In the genomic region with DNA sequence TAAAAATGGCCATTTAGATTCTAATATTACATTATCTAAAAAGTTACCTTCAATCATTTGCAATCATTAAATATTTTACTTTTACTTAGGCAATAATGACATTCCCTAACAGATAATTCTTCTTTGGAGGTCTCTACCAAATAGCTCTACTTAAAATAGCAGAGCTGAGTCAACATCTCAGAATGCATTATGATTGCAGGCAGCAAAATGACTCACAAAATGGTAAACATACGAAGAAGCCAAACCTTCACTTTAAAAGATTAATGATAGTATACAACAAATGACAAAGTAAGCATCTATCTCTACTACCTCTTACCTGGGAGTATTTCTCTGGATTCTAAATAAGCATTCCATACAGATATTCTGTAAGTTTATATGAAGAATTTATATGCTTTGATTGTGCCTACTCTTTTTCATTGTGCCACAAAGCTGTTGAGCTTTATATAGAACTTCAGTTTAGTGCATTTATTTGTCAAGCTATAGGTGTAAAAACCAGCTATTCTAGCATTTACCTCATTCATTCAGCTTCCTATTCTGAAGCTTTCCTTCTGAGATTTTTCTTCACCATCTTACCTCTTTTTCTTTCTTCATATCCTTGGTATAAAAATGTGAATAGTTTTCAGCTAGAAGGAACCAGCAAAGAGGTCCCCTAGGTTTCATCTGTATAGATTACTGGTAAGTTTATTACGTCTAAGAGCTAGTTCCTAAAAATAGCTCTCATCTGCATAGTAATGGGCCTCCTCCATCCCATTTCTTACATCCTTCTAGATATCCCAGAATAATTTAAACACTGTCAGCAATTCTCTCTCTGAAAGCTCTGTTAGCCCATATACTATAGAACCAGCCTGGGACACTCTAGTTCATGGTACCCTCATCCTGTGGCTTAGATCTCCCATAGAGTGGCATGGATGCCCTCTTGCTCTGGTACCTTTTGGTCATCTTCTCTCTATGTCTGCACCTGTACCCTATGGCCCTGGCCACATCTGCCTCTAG, we compare ENCODE assay signal across 18 cellular contexts. TPM values are rescaled to one million over a fixed set of nuclear protein-coding genes. Genes with fewer than 3 reads are reported as not detected.
A peak's percentile ranks its signal among the peaks of the same experiment; 100 is the strongest.
DNase-seq lines count a peak whose midpoint lies in the region; ATAC-seq and TF ChIP-seq lines count a peak whose summit lies in the region.
"Had no signal": no experiment of that assay in that cellular context is flagged by ENCODE, and none has a peak within 500 bp of the region (broad histone marks: within the 10 kb centered on the region; RNA-seq: fewer than 3 reads in every experiment).

No MANE protein-coding gene starts in this region.

- TF ChIP-seq EP300 in transverse colon (IDR thresholded peaks at IDR 0.05; ENCODE audit: low read depth): no peak

- H3K4me1 ChIP-seq in GM23338 (ENCODE audit: insufficient read depth) (peaks cover 8% of the 10 kb centered on the region), transverse colon (no peaks in the 10 kb centered on the region)
- H3K4me1 ChIP-seq: heart right ventricle, prostate gland had no signal

- TF ChIP-seq CTCF in GM23338 (conservative IDR thresholded peaks at IDR 0.05; ENCODE audit: low read depth in 2 of 2) (no peak), RWPE1 (conservative IDR thresholded peaks at IDR 0.05; ENCODE audit: low read depth) (no peak), retinal pigment epithelial cell (conservative IDR thresholded peaks at IDR 0.05; ENCODE audit: low read depth, low read length) (no peak), transverse colon (IDR thresholded peaks at IDR 0.05) (no peak)

- POLR2A ChIA-PET in RWPE1 (lab: Yijun Ruan, JAX; ENCODE audit: low non-redundant PET): no interaction called here

- DNase-seq in GM23338 (ENCODE audit: low spot score): no peak
- DNase-seq in RWPE1 (ENCODE audit: low spot score): peak; percentile 62
- DNase-seq in fibroblast of gingiva (ENCODE audit: low read depth): peak; percentile 63
- DNase-seq in retinal pigment epithelial cell (ENCODE audit: low read depth): peak; percentile 35
- DNase-seq in NCI-H510A (lab: John Stamatoyannopoulos, UW): no peak
- no peak for DNase-seq in transverse colon
- DNase-seq: activated CD4-positive, alpha-beta memory T cell treated with anti-CD3 and anti-CD28 coated beads for 36 hours; activated gamma-delta T cell treated with Interleukin-2 at 50 U/mL for 16 hours; cortex of kidney; DMS153; heart right ventricle; midbrain; NCI-H1092 treated with DMSO at 0.1 percent for 48 hours; NCI-H526 treated with DMSO at 0.1 percent for 48 hours; T-cell had no signal

- 52 to 68% methylated on average over 2 of the region's 2 CpGs for WGBS in transverse colon (ENCODE audit: low coverage in 1 of 2), 2 donors

- H3K27me3 Mint-ChIP-seq in GM23338 (ENCODE audit: insufficient read depth, low read depth, poor library complexity): peaks cover 10% of the 10 kb centered on the region

- H3K79me2 ChIP-seq in GM23338 (replicated peaks; ENCODE audit: insufficient read depth): no peaks in the 10 kb centered on the region

- no peak overlapping the region for H3K4me3 Mint-ChIP-seq in GM23338
- H3K4me3 Mint-ChIP-seq: activated CD4-positive, alpha-beta memory T cell treated with anti-CD3 and anti-CD28 coated beads for 36 hours; T-cell had no signal

- intact Hi-C loops in transverse colon (cut with DNase I; ENCODE audit: low total_unique reads): no loop called here

- no peaks in the 10 kb centered on the region for H3K36me3 Mint-ChIP-seq in GM23338 (ENCODE audit: low read depth)
- H3K36me3 Mint-ChIP-seq: activated CD4-positive, alpha-beta memory T cell treated with anti-CD3 and anti-CD28 coated beads for 36 hours; T-cell had no signal

- H3K4me1 Mint-ChIP-seq in GM23338: peaks cover 17% of the 10 kb centered on the region
- H3K4me1 Mint-ChIP-seq: T-cell had no signal

- H3K9me2 ChIP-seq in GM23338 (ENCODE audit: insufficient read depth): no peaks in the 10 kb centered on the region

- ATAC-seq in GM23338: no peak
- no peak for ATAC-seq in HG03571 (IDR thresholded peaks at IDR 0.05; ENCODE audit: unreplicated experiment)
- no peak for ATAC-seq in HG03432 (IDR thresholded peaks at IDR 0.05; ENCODE audit: unreplicated experiment)
- ATAC-seq: heart right ventricle, T-cell had no signal

- H3K27ac Mint-ChIP-seq in GM23338: no peak overlapping the region
- H3K27ac Mint-ChIP-seq: activated CD4-positive, alpha-beta memory T cell treated with anti-CD3 and anti-CD28 coated beads for 36 hours; T-cell had no signal

- in situ Hi-C loops in transverse colon (cut with MboI; ENCODE audit: low pct_ligation_motif_present in 1 of 4, low pct_unique_long_range_greater_than_20kb in 1 of 4, low sequenced_read_pairs in 3 of 4): loop anchor here in 1 of 4 donors (25.0 kb wide), 1 partner anchor 240 kb away; a partner anchor contains a TSS

- H3K36me3 ChIP-seq in GM23338 (ENCODE audit: insufficient read depth): no peaks in the 10 kb centered on the region
- no peaks in the 10 kb centered on the region for H3K36me3 ChIP-seq in transverse colon
- H3K36me3 ChIP-seq: heart right ventricle, prostate gland had no signal

- TF ChIP-seq POLR2A in transverse colon (IDR thresholded peaks at IDR 0.05): no peak

- H3K27ac ChIP-seq in GM23338 (ENCODE audit: low read depth) (no peak overlapping the region), RWPE1 (no peak overlapping the region), transverse colon (no peak overlapping the region)
- H3K27ac ChIP-seq: heart right ventricle, prostate gland had no signal

- H2AFZ ChIP-seq in GM23338: no peak overlapping the region

- CTCF ChIA-PET in RWPE1 (lab: Yijun Ruan, JAX): interaction anchor here (0.6 kb wide), 1 partner anchor 16 kb away, joined by 4 read pairs; no protein-coding TSS in a partner anchor

- H4K20me1 ChIP-seq in GM23338 (replicated peaks; ENCODE audit: insufficient read depth): no peaks in the 10 kb centered on the region; the same call in 1 of the 2 replicates

- peaks cover 57% of the 10 kb centered on the region for H3K27me3 ChIP-seq in GM23338 (ENCODE audit: insufficient read depth)
- no peaks in the 10 kb centered on the region for H3K27me3 ChIP-seq in transverse colon

- H3K9me3 Mint-ChIP-seq in GM23338: no peaks in the 10 kb centered on the region; the same call in 2 of the 3 replicates
- H3K9me3 Mint-ChIP-seq: activated CD4-positive, alpha-beta memory T cell treated with anti-CD3 and anti-CD28 coated beads for 36 hours; T-cell had no signal

- H3K4me3 ChIP-seq in GM23338: no peak overlapping the region
- no peak overlapping the region for H3K4me3 ChIP-seq in retinal pigment epithelial cell (ENCODE audit: low read length)
- H3K4me3 ChIP-seq in transverse colon: no peak overlapping the region
- H3K4me3 ChIP-seq: heart right ventricle, prostate gland had no signal

- no peaks in the 10 kb centered on the region for H3K9me3 ChIP-seq in transverse colon
- H3K9me3 ChIP-seq: heart right ventricle, prostate gland had no signal

- no peaks in the 10 kb centered on the region for H3F3A ChIP-seq in GM23338 (replicated peaks; ENCODE audit: low read depth)

- H3K4me2 ChIP-seq in GM23338: 0 out of 2 replicates have a peak overlapping the region, but pooled peaks have one; percentile 8

TF ChIP-seq in GM23338, 12 proteins besides CTCF, POLR2A, EP300 and RAD21 (continues in another document):
- TF ChIP-seq CREB1 (CRISPR knock-in tag; IDR thresholded peaks at IDR 0.05; ENCODE audit: low read depth) (no peak), STAT1 (IDR thresholded peaks at IDR 0.05; ENCODE audit: unreplicated experiment) (no peak), JUNB (IDR thresholded peaks at IDR 0.05; ENCODE audit: unreplicated experiment) (no peak), ZNF114 (CRISPR knock-in tag; IDR thresholded peaks at IDR 0.05) (no peak), EZH2 (IDR thresholded peaks at IDR 0.05; ENCODE audit: low read depth, unreplicated experiment) (no peak), POLR2AphosphoS5 (IDR thresholded peaks at IDR 0.05; ENCODE audit: low read depth) (no peak), NANOG (IDR thresholded peaks at IDR 0.05; ENCODE audit: borderline replicate concordance) (no peak)
- TF ChIP-seq, protein P1, sequence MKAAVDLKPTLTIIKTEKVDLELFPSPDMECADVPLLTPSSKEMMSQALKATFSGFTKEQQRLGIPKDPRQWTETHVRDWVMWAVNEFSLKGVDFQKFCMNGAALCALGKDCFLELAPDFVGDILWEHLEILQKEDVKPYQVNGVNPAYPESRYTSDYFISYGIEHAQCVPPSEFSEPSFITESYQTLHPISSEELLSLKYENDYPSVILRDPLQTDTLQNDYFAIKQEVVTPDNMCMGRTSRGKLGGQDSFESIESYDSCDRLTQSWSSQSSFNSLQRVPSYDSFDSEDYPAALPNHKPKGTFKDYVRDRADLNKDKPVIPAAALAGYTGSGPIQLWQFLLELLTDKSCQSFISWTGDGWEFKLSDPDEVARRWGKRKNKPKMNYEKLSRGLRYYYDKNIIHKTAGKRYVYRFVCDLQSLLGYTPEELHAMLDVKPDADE (IDR thresholded peaks at IDR 0.05): no peak

RNA-seq across cellular contexts. Expression of a gene that starts 17.2 kb away (rescaled TPM):
- total RNA-seq in GM23338 (2014; rRNA removed; shearing (Covaris generic)): 79.9 and 90.3 TPM in 2 replicates
- 62.5 and 67.7 TPM in 2 replicates for polyA plus RNA-seq in GM23338 (2016; fragmentation: Nextera tagmentation; extraction: Ambion mirVana)
- total RNA-seq in transverse colon: 10 to 100 TPM; 23.2 to 77.8 (median 33.8) TPM

RNA-seq across cellular contexts. Expression of a gene that starts 33.6 kb away (rescaled TPM):
- total RNA-seq in GM23338 (2014; rRNA removed; shearing (Covaris generic)): not detected in 2 replicates
- polyA plus RNA-seq in GM23338 (2016; fragmentation: Nextera tagmentation; extraction: Ambion mirVana): not detected in 2 replicates
- total RNA-seq in transverse colon: 1 to 10 TPM in 3 of 4 donors, not detected in 1; 1.4 to 3.8 (median 1.8) TPM
- total RNA-seq: activated CD4-positive, alpha-beta memory T cell treated with anti-CD3 and anti-CD28 coated beads for 36 hours; T-cell had no signal

Comparison
In these comparisons a context has a peak if more than half of its experiments do, and no peak if none do; other contexts are left out.
1. DNase-seq: peak in RWPE1 (single experiment), fibroblast of gingiva (single experiment) and retinal pigment epithelial cell (single experiment); none in GM23338 (single experiment), NCI-H510A (single experiment) and transverse colon (single experiment).